In the genomic region with DNA sequence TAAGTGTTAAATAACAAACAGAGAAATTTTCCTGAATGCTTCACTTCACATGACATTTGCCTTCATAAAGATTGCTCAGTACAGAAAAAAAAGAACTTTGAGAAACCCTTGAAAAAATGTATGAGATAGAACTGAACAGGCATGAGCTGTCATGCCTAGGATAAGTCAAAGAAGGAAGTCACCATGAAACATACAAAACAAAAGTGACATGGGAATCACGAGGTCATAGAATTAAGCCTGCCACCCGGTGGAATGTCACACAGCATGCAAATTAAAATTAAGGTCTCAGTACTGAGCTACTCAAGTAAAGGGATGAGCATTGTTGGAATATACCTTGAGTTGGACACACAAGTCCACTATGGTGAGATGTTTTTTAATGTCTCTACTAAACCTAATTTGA, we compare ENCODE assay signal across 15 cellular contexts.
A peak's percentile ranks its signal among the peaks of the same experiment; 100 is the strongest.
DNase-seq lines count a peak whose midpoint lies in the region; ATAC-seq, FAIRE-seq and TF ChIP-seq lines count a peak whose summit lies in the region.
"Had no signal": no experiment of that assay in that cellular context is flagged by ENCODE, and none has a peak within 500 bp of the region (broad histone marks: within the 10 kb centered on the region; RNA-seq: fewer than 3 reads in every experiment).

No MANE protein-coding gene starts in this region.

- H3K79me1 ChIP-seq in H9 (ENCODE audit: insufficient read depth, low read depth, low read length, poor library complexity, severe bottlenecking): no peaks in the 10 kb centered on the region

- no peak overlapping the region for H3K56ac ChIP-seq in H9 (ENCODE audit: insufficient read length, low read depth, low read length)

- H3K36me3 ChIP-seq in fibroblast of lung (ENCODE audit: control insufficient read depth, insufficient read depth, low read length) (no peaks in the 10 kb centered on the region), HAP-1 (replicated peaks) (no peaks in the 10 kb centered on the region)
- H3K36me3 ChIP-seq: BLaER1 treated with 17β-estradiol and CSF1 and Interleukin-3, amounts not matched to agents 10 nM and 100 nM had no signal

- ATAC-seq in A549 (no peak), HG02973 (IDR thresholded peaks at IDR 0.05; ENCODE audit: unreplicated experiment) (no peak)
- ATAC-seq: stimulated activated effector memory CD8-positive, alpha-beta T cell treated with anti-CD3 and anti-CD28 coated beads, Interleukin-12 subunit alpha, Interleukin-12 subunit beta, amount 100 ng/mL, for 72 hours had no signal

- DNase-seq in A549 (ENCODE audit: low read depth in 1 of 2, low spot score in 1 of 2) (peak in 1 of 2 experiments; percentile 47), H9 (no peak), RKO (ENCODE audit: low spot score) (peak; percentile 40), fibroblast of lung (ENCODE audit: low read depth in 2 of 2) (no peak), HAP-1 (ENCODE audit: low spot score in 2 of 2) (no peak), GM03348 (ENCODE audit: low spot score) (no peak)
- DNase-seq in activated CD4-positive, alpha-beta T cell treated with anti-CD3 and anti-CD28 coated beads for 48 hours: no peak
- DNase-seq: effector memory CD4-positive, alpha-beta T cell; hypothalamus; NCI-H2029 treated with DMSO at 0.1 percent for 48 hours; PC-9 had no signal

- H3T11ph ChIP-seq in H9 (ENCODE audit: low read length): no peak overlapping the region

- H3K4ac ChIP-seq in H9 (ENCODE audit: low read depth, low read length): no peak overlapping the region

- H2BK5ac ChIP-seq in H9 (ENCODE audit: insufficient read length, low read length): no peak overlapping the region

- H3K27me3 ChIP-seq in H9 (ENCODE audit: insufficient read depth, low read length): no peaks in the 10 kb centered on the region
- no peaks in the 10 kb centered on the region for H3K27me3 ChIP-seq in fibroblast of lung (ENCODE audit: control insufficient read depth, insufficient read depth, low read length)
- no peaks in the 10 kb centered on the region for H3K27me3 ChIP-seq in HAP-1 (ENCODE audit: low read depth)
- H3K27me3 ChIP-seq: BLaER1 treated with 17β-estradiol and CSF1 and Interleukin-3, amounts not matched to agents 10 nM and 100 nM had no signal

- H3K14ac ChIP-seq in H9 (ENCODE audit: insufficient read depth, low read length): no peak overlapping the region

- peaks cover 0 to 4% of the 10 kb centered on the region in 2 experiments; a peak in 2 of 4 replicates for H3K4me1 Mint-ChIP-seq in H9
- H3K4me1 Mint-ChIP-seq: memory B cell; stimulated activated effector memory CD8-positive, alpha-beta T cell treated with anti-CD3 and anti-CD28 coated beads, Interleukin-12 subunit alpha, Interleukin-12 subunit beta, amount 100 ng/mL, for 72 hours had no signal

- H2BK15ac ChIP-seq in H9 (ENCODE audit: low read depth, low read length): no peak overlapping the region

- in situ Hi-C loops in HAP-1 (cut with MboI; ENCODE audit: low sequenced_read_pairs): no loop called here

- H3K4me2 ChIP-seq in A549 (no peak overlapping the region; the same call in 2 of the 3 replicates), H9 (ENCODE audit: insufficient read depth, insufficient read length, low read length) (no peak overlapping the region), fibroblast of lung (ENCODE audit: extremely low read depth, insufficient read depth, low read length) (no peak overlapping the region)
- H3K4me2 ChIP-seq: PC-9 had no signal

- no peak overlapping the region for H4K8ac ChIP-seq in H9 (replicated peaks; ENCODE audit: insufficient read length, low read depth, low read length)

- POLR2A ChIA-PET in A549 (lab: Yijun Ruan, JAX): no interaction called here

- H3K23ac ChIP-seq in H9 (ENCODE audit: insufficient read length, low read depth, low read length): no peak overlapping the region

- H3K4me3 ChIP-seq in A549 (no peak overlapping the region), fibroblast of lung (replicated peaks in 1 of 4; ENCODE audit: control extremely low read depth in 1 of 4, insufficient read depth in 1 of 4, low read depth in 3 of 4, low read length in 4 of 4) (no peak overlapping the region), HAP-1 (no peak overlapping the region)
- H3K4me3 ChIP-seq: BLaER1 treated with 17β-estradiol and CSF1 and Interleukin-3, amounts not matched to agents 10 nM and 100 nM; PC-9 had no signal

- H3K9me3 Mint-ChIP-seq in H9: no peaks in the 10 kb centered on the region
- H3K9me3 Mint-ChIP-seq: memory B cell; stimulated activated effector memory CD8-positive, alpha-beta T cell treated with anti-CD3 and anti-CD28 coated beads, Interleukin-12 subunit alpha, Interleukin-12 subunit beta, amount 100 ng/mL, for 72 hours had no signal

- no peaks in the 10 kb centered on the region for H3K27me3 Mint-ChIP-seq in H9 (ENCODE audit: low read depth)
- H3K27me3 Mint-ChIP-seq: memory B cell had no signal

- H2AFZ ChIP-seq in H9 (ENCODE audit: low read length): no peak overlapping the region
- H2AFZ ChIP-seq in fibroblast of lung (ENCODE audit: low read length): no peak overlapping the region
- H2AFZ ChIP-seq: PC-9 had no signal

- CTCF ChIA-PET in A549 (lab: Yijun Ruan, JAX): no interaction called here

- H3K79me2 ChIP-seq in H9 (ENCODE audit: insufficient read depth, low read length) (no peaks in the 10 kb centered on the region), fibroblast of lung (ENCODE audit: control insufficient read depth, insufficient read depth, low read length) (no peaks in the 10 kb centered on the region)

- no peaks in the 10 kb centered on the region for H3K23me2 ChIP-seq in H9 (ENCODE audit: insufficient read length, low read depth, low read length, poor library complexity, severe bottlenecking)

- H2BK12ac ChIP-seq in H9 (ENCODE audit: insufficient read length, low read depth, low read length): no peak overlapping the region

- H3K18ac ChIP-seq in H9 (ENCODE audit: insufficient read length, low read depth, low read length): no peak overlapping the region

- no peak overlapping the region for H4K91ac ChIP-seq in H9 (ENCODE audit: insufficient read length, low read depth, low read length)

- 0 out of 3 replicates have a peak, but pooled peaks have one; percentile 10 for TF ChIP-seq CTCF in A549 (IDR thresholded peaks at IDR 0.05)
- 0 out of 3 replicates have a peak, but pooled peaks have one; percentile 14 for TF ChIP-seq CTCF in H9 (conservative IDR thresholded peaks at IDR 0.05)
- no peak for TF ChIP-seq CTCF in fibroblast of lung (conservative IDR thresholded peaks at IDR 0.05 in 1 of 2, IDR thresholded peaks at IDR 0.05 in 1 of 2; ENCODE audit: low read depth in 1 of 2, low read length in 2 of 2)

- no peak overlapping the region for H3K9ac ChIP-seq in H9 (ENCODE audit: extremely low read depth, insufficient read length, low read length)
- no peak overlapping the region for H3K9ac ChIP-seq in fibroblast of lung (ENCODE audit: insufficient read depth, low read length)
- H3K9ac ChIP-seq: BLaER1 treated with 17β-estradiol and CSF1 and Interleukin-3, amounts not matched to agents 10 nM and 100 nM had no signal

- 73% methylated on average over 2 of the region's 2 CpGs for WGBS in A549 (ENCODE audit: missing lambda C conversion rate)
- no CpG with 5 or more reads among the region's 2 CpGs for WGBS in H9 (ENCODE audit: extremely low coverage, insufficient read length, low lambda C conversion rate)

- no peak overlapping the region; a peak in 1 of 7 replicates for H3K27ac Mint-ChIP-seq in H9
- H3K27ac Mint-ChIP-seq: memory B cell; stimulated activated effector memory CD8-positive, alpha-beta T cell treated with anti-CD3 and anti-CD28 coated beads, Interleukin-12 subunit alpha, Interleukin-12 subunit beta, amount 100 ng/mL, for 72 hours had no signal

- peaks cover 39% of the 10 kb centered on the region for H3K4me1 ChIP-seq in A549
- H3K4me1 ChIP-seq in H9 (ENCODE audit: insufficient read depth, low read length): no peaks in the 10 kb centered on the region
- H3K4me1 ChIP-seq in fibroblast of lung (ENCODE audit: control insufficient read depth, extremely low read depth, insufficient read depth, low read length): peaks cover 10% of the 10 kb centered on the region
- H3K4me1 ChIP-seq in HAP-1: peaks cover 8% of the 10 kb centered on the region

- no peak for TF ChIP-seq EP300 in A549 (IDR thresholded peaks at IDR 0.05)

- H3K9me3 ChIP-seq in A549 (0 out of 3 replicates have a peak, but pooled peaks cover 2% of the 10 kb centered on the region), H9 (ENCODE audit: control insufficient read depth, low read depth, low read length) (no peaks in the 10 kb centered on the region), fibroblast of lung (ENCODE audit: control insufficient read depth, insufficient read depth, low read depth, low read length) (no peaks in the 10 kb centered on the region), HAP-1 (no peaks in the 10 kb centered on the region)
- H3K9me3 ChIP-seq: BLaER1 treated with 17β-estradiol and CSF1 and Interleukin-3, amounts not matched to agents 10 nM and 100 nM had no signal

- no peak overlapping the region for H4K5ac ChIP-seq in H9 (ENCODE audit: insufficient read length, low read depth, low read length)

- H4K20me1 ChIP-seq in H9 (ENCODE audit: control insufficient read depth, insufficient read depth, insufficient read length) (no peaks in the 10 kb centered on the region), fibroblast of lung (ENCODE audit: control insufficient read depth, extremely low read depth, insufficient read depth, low read length) (no peaks in the 10 kb centered on the region)
- H4K20me1 ChIP-seq: BLaER1 treated with 17β-estradiol and CSF1 and Interleukin-3, amounts not matched to agents 10 nM and 100 nM had no signal

- TF ChIP-seq POLR2A in A549 (IDR thresholded peaks at IDR 0.05; ENCODE audit: low read length): no peak

- no peak overlapping the region for H2BK120ac ChIP-seq in H9 (ENCODE audit: low read depth, low read length, poor library complexity, severe bottlenecking)

- H2AK5ac ChIP-seq in H9 (ENCODE audit: insufficient read length, low read length): no peak overlapping the region

- H3K36me3 Mint-ChIP-seq in H9 (ENCODE audit: insufficient read depth in 1 of 3, low read depth in 3 of 3): 0 out of 7 replicates have a peak, but pooled peaks cover 0 to 3% (median 0%) of the 10 kb centered on the region in 3 experiments
- H3K36me3 Mint-ChIP-seq: memory B cell; stimulated activated effector memory CD8-positive, alpha-beta T cell treated with anti-CD3 and anti-CD28 coated beads, Interleukin-12 subunit alpha, Interleukin-12 subunit beta, amount 100 ng/mL, for 72 hours had no signal

- peak overlapping the region; percentile 69 to 74 for H3K27ac ChIP-seq in A549
- H3K27ac ChIP-seq in H9 (ENCODE audit: insufficient read length, low read depth, low read length): no peak overlapping the region
- H3K27ac ChIP-seq in fibroblast of lung (ENCODE audit: insufficient read depth, low read length): peak overlapping the region; percentile 64
- H3K27ac ChIP-seq: BLaER1 treated with 17β-estradiol and CSF1 and Interleukin-3, amounts not matched to agents 10 nM and 100 nM; PC-9 had no signal

- H2BK20ac ChIP-seq in H9 (ENCODE audit: low read depth, low read length, poor library complexity, severe bottlenecking): no peak overlapping the region

- FAIRE-seq in A549 (lab: Jason Lieb, UNC): peak; percentile 13

- H3K4me3 Mint-ChIP-seq in H9: no peak overlapping the region
- H3K4me3 Mint-ChIP-seq: memory B cell; stimulated activated effector memory CD8-positive, alpha-beta T cell treated with anti-CD3 and anti-CD28 coated beads, Interleukin-12 subunit alpha, Interleukin-12 subunit beta, amount 100 ng/mL, for 72 hours had no signal

- peak; percentile 14 to 28; a peak in 2 of 5 replicates for TF ChIP-seq RAD21 in A549 (conservative IDR thresholded peaks at IDR 0.05 in 1 of 2, IDR thresholded peaks at IDR 0.05 in 1 of 2)

Comparison
In these comparisons a context has a peak if more than half of its experiments do, and no peak if none do; other contexts are left out.
1. CTCF ChIP-seq: peak in A549 (single experiment) and H9 (single experiment); none in fibroblast of lung (0 of 2).